11 cellular contexts compared by ENCODE assay signal in genomic region chr19:44725251-44725650, GRCh38. TPM values are rescaled to one million over a fixed set of nuclear protein-coding genes. Genes with fewer than 3 reads are reported as not detected.
DNase-seq lines count a peak whose midpoint lies in the region; TF ChIP-seq lines count a peak whose summit lies in the region.
"Had no signal": no experiment of that assay in that cellular context is flagged by ENCODE, and none has a peak within 500 bp of the region (broad histone marks: within the 10 kb centered on the region; RNA-seq: fewer than 3 reads in every experiment).

No MANE protein-coding gene starts in this region.

- H3K27me3 ChIP-seq in Peyer's patch: no peaks in the 10 kb centered on the region
- H3K27me3 ChIP-seq in left ventricle myocardium inferior (ENCODE audit: low read depth): no peaks in the 10 kb centered on the region
- H3K27me3 ChIP-seq in osteoblast (ENCODE audit: insufficient read depth, low read length): no peaks in the 10 kb centered on the region

- no peak overlapping the region for H3K4me2 ChIP-seq in osteoblast (ENCODE audit: insufficient read depth, low read length)

- H3K27ac Mint-ChIP-seq in Calu3 (ENCODE audit: unreplicated experiment): peak overlapping the region; percentile 74
- peak overlapping the region in 2 of 7 donors; percentile 25 to 36 for H3K27ac Mint-ChIP-seq in CD14-positive monocyte

- TF ChIP-seq CTCF in Calu3 (IDR thresholded peaks at IDR 0.05; ENCODE audit: unreplicated experiment): no peak
- TF ChIP-seq CTCF in Peyer's patch (IDR thresholded peaks at IDR 0.05): no peak
- no peak for TF ChIP-seq CTCF in left ventricle myocardium inferior (IDR thresholded peaks at IDR 0.05; ENCODE audit: borderline replicate concordance)
- TF ChIP-seq CTCF in osteoblast (IDR thresholded peaks at IDR 0.05; ENCODE audit: extremely low read depth, low read depth, low read length): no peak
- TF ChIP-seq CTCF in CD14-positive monocyte (IDR thresholded peaks at IDR 0.05): no peak

- CTCF ChIA-PET in Calu3 (lab: Charles Lee): interaction anchor here (0.6 to 7.9 kb wide), 15 partner anchors 10 to 154 kb away, joined by 3 to 223 read pairs (median 8); partner anchors contain the start of gene NECTIN2

- H3K4me3 ChIP-seq in Peyer's patch (peak overlapping the region in 1 of 4 donors; percentile 25), left ventricle myocardium inferior (peak overlapping the region; percentile 37), osteoblast (ENCODE audit: insufficient read depth, low read length) (no peak overlapping the region)

- H3K4me1 ChIP-seq in Peyer's patch (peaks cover 0 to 27% (median 10%) of the 10 kb centered on the region in 4 donors), left ventricle myocardium inferior (peaks cover 39% of the 10 kb centered on the region), osteoblast (ENCODE audit: insufficient read depth, low read length) (peaks cover 20% of the 10 kb centered on the region)

- H3K4me1 Mint-ChIP-seq in Calu3 (ENCODE audit: low read depth, unreplicated experiment): peaks cover 54% of the 10 kb centered on the region
- peaks cover 65% of the 10 kb centered on the region for H3K4me1 Mint-ChIP-seq in CD14-positive monocyte

- no peaks in the 10 kb centered on the region for H3K79me2 ChIP-seq in osteoblast (ENCODE audit: insufficient read depth, low read length)

- H3K9me3 Mint-ChIP-seq in Calu3 (ENCODE audit: low read depth, unreplicated experiment) (no peaks in the 10 kb centered on the region), CD14-positive monocyte (no peaks in the 10 kb centered on the region)

- H4K20me1 ChIP-seq in osteoblast (ENCODE audit: insufficient read depth, low read length): no peaks in the 10 kb centered on the region

- peak in 1 of 2 donors; percentile 50 for TF ChIP-seq POLR2A in Peyer's patch (IDR thresholded peaks at IDR 0.05)

- peak overlapping the region; percentile 17 to 89 (median 84) for H3K27ac ChIP-seq in Peyer's patch
- H3K27ac ChIP-seq in left ventricle myocardium inferior (replicated peaks): peak overlapping the region; percentile 69
- no peak overlapping the region for H3K27ac ChIP-seq in osteoblast (ENCODE audit: low read depth, low read length)

- no peak overlapping the region for H2AFZ ChIP-seq in osteoblast (ENCODE audit: low read length)

- intact Hi-C loops in Calu3 (cut with micrococcal nuclease; ENCODE audit: unreplicated experiment): loop anchor here (2.0 to 10.0 kb wide), 2 partner anchors 28 to 120 kb away; partner anchors contain the start of gene NECTIN2
- intact Hi-C loops in left ventricle myocardium inferior (cut with micrococcal nuclease): no loop called here
- intact Hi-C loops in CD14-positive monocyte (cut with micrococcal nuclease): loop anchor here (2.0 to 10.0 kb wide), 3 partner anchors 14 to 120 kb away; partner anchors contain the start of gene NECTIN2 (in 1 of the 2)

- H3K9me3 ChIP-seq in Peyer's patch (no peaks in the 10 kb centered on the region), left ventricle myocardium inferior (replicated peaks) (no peaks in the 10 kb centered on the region), osteoblast (ENCODE audit: low read depth, low read length) (no peaks in the 10 kb centered on the region)

- H3K36me3 Mint-ChIP-seq in Calu3 (ENCODE audit: insufficient read depth, unreplicated experiment): peaks cover 5% of the 10 kb centered on the region
- H3K36me3 Mint-ChIP-seq in CD14-positive monocyte: no peaks in the 10 kb centered on the region

- H3K36me3 ChIP-seq in Peyer's patch (no peaks in the 10 kb centered on the region), left ventricle myocardium inferior (no peaks in the 10 kb centered on the region), osteoblast (ENCODE audit: insufficient read depth, low read length) (no peaks in the 10 kb centered on the region)

- no peaks in the 10 kb centered on the region for H3K27me3 Mint-ChIP-seq in Calu3 (ENCODE audit: unreplicated experiment)
- H3K27me3 Mint-ChIP-seq in CD14-positive monocyte (ENCODE audit: low read depth in 3 of 3): peaks cover 4 to 9% (median 4%) of the 10 kb centered on the region in 3 donors

- no TSS peak for BruUV-seq in Calu3 (replicated peaks; lab: Mats Ljungman, UMichigan)

- DNase-seq in Calu3: peak; percentile 79
- DNase-seq in Peyer's patch: peak in 2 of 3 donors; percentile 89 to 95
- DNase-seq in left ventricle myocardium inferior: no peak
- DNase-seq in osteoblast (ENCODE audit: insufficient read length, low spot score, missing footprints): peak; percentile 62
- no peak for DNase-seq in GM19240 (ENCODE audit: insufficient read length, low spot score)
- no peak for DNase-seq in NCI-H446 (lab: John Stamatoyannopoulos, UW)
- no peak for DNase-seq in CD14-positive monocyte (ENCODE audit: low spot score)
- DNase-seq in COLO829 (ENCODE audit: low spot score): no peak
- DNase-seq: activated gamma-delta T cell treated with Interleukin-2 at 50 U/mL for 16 hours, retina had no signal

- peak overlapping the region; percentile 22 for H3K4me3 Mint-ChIP-seq in Calu3 (ENCODE audit: low read depth, unreplicated experiment)
- H3K4me3 Mint-ChIP-seq in CD14-positive monocyte: no peak overlapping the region

RNA-seq across cellular contexts. Expression of gene BCL3, which starts 23.3 kb away (rescaled TPM):
- 37.7 and 41.5 TPM in 2 replicates for total RNA-seq in Calu3 (2022)
- total RNA-seq in Peyer's patch: 100 to 1,000 TPM in 3 of 4 donors, 10 to 100 TPM in 1; 45.4 to 136 (median 119) TPM
- total RNA-seq in left ventricle myocardium inferior: 15.0 TPM
- total RNA-seq in osteoblast: 6.5 and 7.2 TPM in 2 replicates
- 10 to 100 TPM; 18.7 to 23.1 TPM for polyA plus RNA-seq in CD14-positive monocyte

RNA-seq across cellular contexts. Expression of gene CEACAM16, which starts 26.3 kb away (rescaled TPM):
- total RNA-seq in Calu3 (2022): 0.38 TPM in 1 of 2 replicates, not detected in the other
- not detected for total RNA-seq in Peyer's patch
- total RNA-seq in left ventricle myocardium inferior: not detected
- under 0.01 TPM in 1 of 2 replicates, not detected in the other for total RNA-seq in osteoblast
- polyA plus RNA-seq in CD14-positive monocyte: not detected
- total RNA-seq: LHCN-M2 had no signal

RNA-seq across cellular contexts. Expression of gene CBLC, which starts 52.4 kb away (rescaled TPM):
- total RNA-seq in Calu3 (2022): 54.3 and 63.1 TPM in 2 replicates
- 100 to 1,000 TPM in 3 of 4 donors, 10 to 100 TPM in 1; 84.2 to 197 (median 132) TPM for total RNA-seq in Peyer's patch
- total RNA-seq in left ventricle myocardium inferior: not detected
- not detected in 2 replicates for total RNA-seq in osteoblast
- not detected for polyA plus RNA-seq in CD14-positive monocyte
- total RNA-seq: LHCN-M2 had no signal

RNA-seq across cellular contexts. Expression of gene CEACAM19, which starts 54.0 kb away (rescaled TPM):
- total RNA-seq in Calu3 (2022): 66.2 and 67.8 TPM in 2 replicates
- total RNA-seq in Peyer's patch: 10 to 100 TPM in 3 of 4 donors, 1 to 10 TPM in 1; 4.4 to 16.9 (median 13.3) TPM
- 2.2 TPM for total RNA-seq in left ventricle myocardium inferior
- 0.72 and 1.2 TPM in 2 replicates for total RNA-seq in osteoblast
- polyA plus RNA-seq in CD14-positive monocyte: not detected

Comparison
In these comparisons a context has a peak if more than half of its experiments do, and no peak if none do; other contexts are left out.
1. DNase-seq: peak in Calu3 (single experiment), Peyer's patch (2 of 3) and osteoblast (single experiment); none in left ventricle myocardium inferior (single experiment), GM19240 (single experiment), NCI-H446 (0 of 2), CD14-positive monocyte (single experiment) and COLO829 (single experiment).
2. RNA of gene CBLC, which starts 52.4 kb away (total RNA-seq): 84.2 to 197 TPM in Peyer's patch and 54.3 to 63.1 TPM in Calu3; not detected in left ventricle myocardium inferior (single experiment) and not detected in osteoblast; every median in the first group is over 10 times any median in the second.